ENCODE assay signal across 8 cellular contexts in genomic region chr2:203453858-203454451, GRCh38.
A peak's percentile ranks its signal among the peaks of the same experiment; 100 is the strongest.
DNase-seq lines count a peak whose midpoint lies in the region; ATAC-seq and TF ChIP-seq lines count a peak whose summit lies in the region.

No MANE protein-coding gene starts in this region.

- no peak overlapping the region for H3K4me3 ChIP-seq in H7 (ENCODE audit: insufficient read depth, low read depth, low read length)

- H3K27me3 ChIP-seq in H7 (ENCODE audit: control insufficient read depth, insufficient read depth, low read length) = no peaks in the 10 kb centered on the region

- peak; percentile 75 for TF ChIP-seq CTCF in GM12873 (IDR thresholded peaks at IDR 0.05; ENCODE audit: insufficient read depth, low read depth, low read length, missing control alignments)

- DNase-seq in AG08395 (ENCODE audit: low spot score) = peak; percentile 63
- peak; percentile 59 for DNase-seq in LHCN-M2 (ENCODE audit: low read depth)
- peak; percentile 83 for DNase-seq in SIG-M5 treated with dmso at 0.1 percent for 504 hours (lab: John Stamatoyannopoulos, UW; ENCODE audit: unreplicated experiment)
- peak; percentile 82 for DNase-seq in dermis blood vessel endothelial cell
- peak; percentile 73 to 85 for DNase-seq in lung microvascular endothelial cell (ENCODE audit: low read depth in 2 of 2)
- DNase-seq in H7 = no peak

- no peak for ATAC-seq in HG02938 (IDR thresholded peaks at IDR 0.05; ENCODE audit: unreplicated experiment)

- H3K36me3 ChIP-seq in H7 (replicated peaks; ENCODE audit: control insufficient read depth, insufficient read depth, low read length) = peaks cover 4% of the 10 kb centered on the region
